Comparison of ENCODE assay signal across 30 cellular contexts in the genomic region with DNA sequence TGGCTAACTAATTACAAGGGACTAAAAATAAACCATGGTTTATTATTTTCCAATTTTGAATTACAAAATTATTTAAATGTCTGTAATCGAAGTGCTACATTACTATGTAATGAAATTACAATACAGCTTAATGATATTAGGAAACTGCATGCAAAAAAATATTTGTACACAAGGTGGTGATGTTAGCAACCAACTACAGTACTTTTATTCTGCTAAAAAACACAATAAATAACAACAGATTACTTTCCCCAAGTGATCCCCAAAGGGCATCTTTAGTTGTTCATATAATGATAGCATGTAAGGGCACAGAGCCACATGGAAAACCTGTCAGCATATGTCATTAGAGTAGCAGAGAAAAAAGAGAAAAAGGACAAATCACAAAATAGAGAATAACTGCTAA.
A peak's percentile ranks its signal among the peaks of the same experiment; 100 is the strongest.
DNase-seq lines count a peak whose midpoint lies in the region; ATAC-seq and TF ChIP-seq lines count a peak whose summit lies in the region.
"Had no signal": no experiment of that assay in that cellular context is flagged by ENCODE, and none has a peak within 500 bp of the region (broad histone marks: within the 10 kb centered on the region; RNA-seq: fewer than 3 reads in every experiment).

No MANE protein-coding gene starts in this region.

- no peak overlapping the region for H3K27ac ChIP-seq in SK-N-SH (ENCODE audit: low read depth in 2 of 2, low read length in 1 of 2)
- peak overlapping the region; percentile 34 for H3K27ac ChIP-seq in temporal lobe (ENCODE audit: low read depth, low read length)
- no peak overlapping the region for H3K27ac ChIP-seq in colonic mucosa
- no peak overlapping the region for H3K27ac ChIP-seq in right atrium auricular region
- H3K27ac ChIP-seq: body of pancreas, coronary artery, gastrocnemius medialis, hepatocyte, lower lobe of right lung, testis had no signal

- CTCF ChIA-PET in SK-N-SH (lab: Yijun Ruan, JAX): interaction anchor here (1.0 to 1.8 kb wide), 6 partner anchors 10 to 285 kb away, joined by 3 to 8 read pairs (median 4); no protein-coding TSS in a partner anchor

- no peaks in the 10 kb centered on the region for H4K20me1 ChIP-seq in SK-N-SH (ENCODE audit: insufficient read depth)

- H3K27me3 ChIP-seq in SK-N-SH (ENCODE audit: insufficient read depth) (no peaks in the 10 kb centered on the region), colonic mucosa (no peaks in the 10 kb centered on the region), right atrium auricular region (no peaks in the 10 kb centered on the region)
- H3K27me3 ChIP-seq: body of pancreas, gastrocnemius medialis, testis had no signal

- no peaks in the 10 kb centered on the region for H3K36me3 Mint-ChIP-seq in natural killer cell
- H3K36me3 Mint-ChIP-seq: activated CD4-positive, alpha-beta memory T cell treated with anti-CD3 and anti-CD28 coated beads for 36 hours; naive thymus-derived CD8-positive, alpha-beta T cell; stimulated activated naive B cell treated with anti-CD40 and anti-IgM and Interleukin-4, amounts not matched to agents 10 μg/mL and 1 μg/mL and 100 μg/mL, for 72 hours had no signal

- H3K79me2 ChIP-seq in SK-N-SH (ENCODE audit: insufficient read depth): no peaks in the 10 kb centered on the region
- H3K79me2 ChIP-seq: hepatocyte had no signal

- POLR2A ChIA-PET in SK-N-SH (lab: Yijun Ruan, JAX): no interaction called here

- ATAC-seq in SK-N-SH treated with all-trans-retinoic acid at 6 μM for 48 hours (no peak), natural killer cell (no peak)
- ATAC-seq: body of pancreas; effector memory CD8-positive, alpha-beta T cell; esophagus mucosa; gastrocnemius medialis; lower lobe of right lung; naive thymus-derived CD8-positive, alpha-beta T cell; stimulated activated naive B cell treated with anti-CD40 and anti-IgM and Interleukin-4, amounts not matched to agents 10 μg/mL and 1 μg/mL and 100 μg/mL, for 72 hours had no signal

- no peak overlapping the region for H3K27ac Mint-ChIP-seq in natural killer cell
- H3K27ac Mint-ChIP-seq: activated CD4-positive, alpha-beta memory T cell treated with anti-CD3 and anti-CD28 coated beads for 36 hours; effector memory CD8-positive, alpha-beta T cell; naive thymus-derived CD8-positive, alpha-beta T cell; stimulated activated naive B cell treated with anti-CD40 and anti-IgM and Interleukin-4, amounts not matched to agents 10 μg/mL and 1 μg/mL and 100 μg/mL, for 72 hours had no signal

- intact Hi-C loops in colonic mucosa (cut with DNase I) (no loop called here), natural killer cell (cut with micrococcal nuclease) (no loop called here)

- H3F3A ChIP-seq in SK-N-SH (replicated peaks; ENCODE audit: insufficient read depth): no peaks in the 10 kb centered on the region

- H3K27me3 Mint-ChIP-seq in natural killer cell (ENCODE audit: low read depth in 2 of 2): no peaks in the 10 kb centered on the region
- H3K27me3 Mint-ChIP-seq: activated CD4-positive, alpha-beta memory T cell treated with anti-CD3 and anti-CD28 coated beads for 36 hours; effector memory CD8-positive, alpha-beta T cell; stimulated activated naive B cell treated with anti-CD40 and anti-IgM and Interleukin-4, amounts not matched to agents 10 μg/mL and 1 μg/mL and 100 μg/mL, for 72 hours had no signal

- peaks cover 0 to 7% of the 10 kb centered on the region in 2 experiments; a peak in 2 of 4 replicates for H3K4me1 ChIP-seq in SK-N-SH (ENCODE audit: control insufficient read depth in 1 of 2, insufficient read depth in 2 of 2, low read depth in 1 of 2, low read length in 1 of 2)
- no peaks in the 10 kb centered on the region for H3K4me1 ChIP-seq in colonic mucosa
- no peaks in the 10 kb centered on the region for H3K4me1 ChIP-seq in right atrium auricular region
- H3K4me1 ChIP-seq: body of pancreas, Caco-2, gastrocnemius medialis, lower lobe of right lung, testis had no signal

- H3K36me3 ChIP-seq in SK-N-SH (replicated peaks in 1 of 2; ENCODE audit: control insufficient read depth in 1 of 2, insufficient read depth in 2 of 2, low read length in 1 of 2) (no peaks in the 10 kb centered on the region), colonic mucosa (no peaks in the 10 kb centered on the region), right atrium auricular region (no peaks in the 10 kb centered on the region)
- H3K36me3 ChIP-seq: gastrocnemius medialis, lower lobe of right lung had no signal

- H3K9me3 ChIP-seq in SK-N-SH: no peaks in the 10 kb centered on the region
- no peaks in the 10 kb centered on the region for H3K9me3 ChIP-seq in colonic mucosa
- H3K9me3 ChIP-seq in right atrium auricular region: no peaks in the 10 kb centered on the region
- H3K9me3 ChIP-seq: body of pancreas, Caco-2, gastrocnemius medialis, lower lobe of right lung, testis had no signal

- TF ChIP-seq CTCF in SK-N-SH (IDR thresholded peaks at IDR 0.05) (peak; percentile 29), cardiac fibroblast (IDR thresholded peaks at IDR 0.05; ENCODE audit: low read depth, low read length) (peak; percentile 12), fibroblast of pulmonary artery (IDR thresholded peaks at IDR 0.05; ENCODE audit: low read length, missing control alignments) (no peak), colonic mucosa (IDR thresholded peaks at IDR 0.05) (no peak), right atrium auricular region (IDR thresholded peaks at IDR 0.05) (no peak), natural killer cell (IDR thresholded peaks at IDR 0.05) (no peak)

- H3K4me1 Mint-ChIP-seq in natural killer cell: no peaks in the 10 kb centered on the region
- H3K4me1 Mint-ChIP-seq: naive thymus-derived CD8-positive, alpha-beta T cell; stimulated activated naive B cell treated with anti-CD40 and anti-IgM and Interleukin-4, amounts not matched to agents 10 μg/mL and 1 μg/mL and 100 μg/mL, for 72 hours had no signal

- H3K9me2 ChIP-seq in SK-N-SH: no peaks in the 10 kb centered on the region

- TF ChIP-seq RAD21 in SK-N-SH (IDR thresholded peaks at IDR 0.05; ENCODE audit: low read length): peak; percentile 27

- no peak overlapping the region for H3K4me2 ChIP-seq in SK-N-SH
- H3K4me2 ChIP-seq: hepatocyte had no signal

- WGBS in SK-N-SH (ENCODE audit: low lambda C conversion rate): 36% methylated on average over 1 of the region's 1 CpG

- no peak overlapping the region for H3K9ac ChIP-seq in SK-N-SH
- no peak overlapping the region for H3K9ac ChIP-seq in colonic mucosa (ENCODE audit: low read depth in 2 of 2, low read length in 2 of 2)

- no peak for DNase-seq in SK-N-SH
- peak; percentile 1 to 16 for DNase-seq in cardiac fibroblast (ENCODE audit: low read depth in 2 of 2)
- DNase-seq in fibroblast of pulmonary artery (ENCODE audit: low read depth): peak; percentile 2
- DNase-seq in colonic mucosa: no peak
- DNase-seq in right atrium auricular region (ENCODE audit: low spot score): no peak
- DNase-seq in natural killer cell: no peak
- DNase-seq: 8988T; activated CD4-positive, alpha-beta memory T cell treated with anti-CD3 and anti-CD28 coated beads for 36 hours; activated CD4-positive, CD25-positive, alpha-beta regulatory T cell treated with anti-CD3 and anti-CD28 coated beads, Interleukin-2, amount 50 U/mL, for 72 hours; activated naive CD4-positive, alpha-beta T cell treated with Interleukin-2 at 50 U/mL for 16 hours; body of pancreas; C1 segment of cervical spinal cord; Caco-2; DMS79; effector memory CD8-positive, alpha-beta T cell; gastrocnemius medialis; GDM1; HCEC 1CT; lower lobe of right lung; naive thymus-derived CD8-positive, alpha-beta T cell; NCI-H2029 treated with DMSO at 0.1 percent for 48 hours; NCI-H526; stimulated activated naive B cell treated with anti-CD40 and anti-IgM and Interleukin-4, amounts not matched to agents 10 μg/mL and 1 μg/mL and 100 μg/mL, for 72 hours; T-helper 2 cell; testis had no signal

- H3K4me3 ChIP-seq in SK-N-SH (ENCODE audit: low read depth in 2 of 2, low read length in 1 of 2) (no peak overlapping the region; a peak in 1 of 4 replicates), cardiac fibroblast (replicated peaks in 1 of 2; ENCODE audit: low read depth in 2 of 2, low read length in 2 of 2) (no peak overlapping the region), fibroblast of pulmonary artery (replicated peaks; ENCODE audit: low read depth, low read length) (no peak overlapping the region), colonic mucosa (no peak overlapping the region), right atrium auricular region (no peak overlapping the region)
- H3K4me3 ChIP-seq: body of pancreas, coronary artery, gastrocnemius medialis, hepatocyte, lower lobe of right lung, testis had no signal

- TF ChIP-seq EP300 in SK-N-SH (IDR thresholded peaks at IDR 0.05; ENCODE audit: borderline replicate concordance in 1 of 2, low read depth in 1 of 2, low read length in 1 of 2): no peak

- H2AFZ ChIP-seq in SK-N-SH (ENCODE audit: low read depth): no peak overlapping the region
- H2AFZ ChIP-seq: hepatocyte had no signal

- peaks cover 3 to 4% of the 10 kb centered on the region in 2 donors for H3K9me3 Mint-ChIP-seq in natural killer cell
- H3K9me3 Mint-ChIP-seq: stimulated activated naive B cell treated with anti-CD40 and anti-IgM and Interleukin-4, amounts not matched to agents 10 μg/mL and 1 μg/mL and 100 μg/mL, for 72 hours had no signal

- no peak overlapping the region for H3K4me3 Mint-ChIP-seq in natural killer cell
- H3K4me3 Mint-ChIP-seq: activated CD4-positive, alpha-beta memory T cell treated with anti-CD3 and anti-CD28 coated beads for 36 hours; effector memory CD8-positive, alpha-beta T cell; naive thymus-derived CD8-positive, alpha-beta T cell; stimulated activated naive B cell treated with anti-CD40 and anti-IgM and Interleukin-4, amounts not matched to agents 10 μg/mL and 1 μg/mL and 100 μg/mL, for 72 hours had no signal

TF ChIP-seq in SK-N-SH, 30 proteins besides CTCF, POLR2A, EP300 and RAD21 (continues in another document):
- TF ChIP-seq, protein P1, sequence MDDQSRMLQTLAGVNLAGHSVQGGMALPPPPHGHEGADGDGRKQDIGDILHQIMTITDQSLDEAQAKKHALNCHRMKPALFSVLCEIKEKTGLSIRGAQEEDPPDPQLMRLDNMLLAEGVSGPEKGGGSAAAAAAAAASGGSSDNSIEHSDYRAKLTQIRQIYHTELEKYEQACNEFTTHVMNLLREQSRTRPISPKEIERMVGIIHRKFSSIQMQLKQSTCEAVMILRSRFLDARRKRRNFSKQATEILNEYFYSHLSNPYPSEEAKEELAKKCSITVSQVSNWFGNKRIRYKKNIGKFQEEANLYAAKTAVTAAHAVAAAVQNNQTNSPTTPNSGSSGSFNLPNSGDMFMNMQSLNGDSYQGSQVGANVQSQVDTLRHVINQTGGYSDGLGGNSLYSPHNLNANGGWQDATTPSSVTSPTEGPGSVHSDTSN (IDR thresholded peaks at IDR 0.05): no peak

Comparison
In these comparisons a context has a peak if more than half of its experiments do, and no peak if none do; other contexts are left out.
1. DNase-seq: peak in cardiac fibroblast (2 of 2) and fibroblast of pulmonary artery (single experiment); none in SK-N-SH (single experiment), colonic mucosa (single experiment), right atrium auricular region (single experiment) and natural killer cell (single experiment).
2. CTCF ChIP-seq: peak in SK-N-SH (single experiment) and cardiac fibroblast (single experiment); none in fibroblast of pulmonary artery (single experiment), colonic mucosa (single experiment), right atrium auricular region (0 of 2) and natural killer cell (single experiment).